15 cellular contexts compared by ENCODE assay signal in the genomic region with DNA sequence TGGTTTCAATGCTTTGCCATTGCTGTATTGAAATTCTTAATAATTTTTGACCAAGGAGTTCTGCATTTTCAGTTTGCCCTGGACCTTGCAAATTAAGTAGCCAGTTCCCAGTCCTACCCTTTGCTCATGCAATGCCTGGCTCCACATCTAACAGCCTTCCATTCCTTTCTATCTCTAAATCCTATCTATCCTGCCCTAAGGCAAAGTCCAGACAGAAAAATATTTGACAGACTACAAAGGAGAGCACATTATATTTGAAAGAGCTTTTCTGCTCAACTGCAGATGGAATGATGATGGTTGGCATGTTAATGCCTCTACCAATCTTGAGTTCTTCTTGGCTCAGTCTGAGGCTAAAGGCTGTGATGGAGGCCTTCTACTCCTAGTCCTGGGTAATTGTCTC. TPM values are rescaled to one million over a fixed set of nuclear protein-coding genes. Genes with fewer than 3 reads are reported as not detected.
DNase-seq lines count a peak whose midpoint lies in the region; ATAC-seq, FAIRE-seq and TF ChIP-seq lines count a peak whose summit lies in the region.
"Had no signal": no experiment of that assay in that cellular context is flagged by ENCODE, and none has a peak within 500 bp of the region (broad histone marks: within the 10 kb centered on the region; RNA-seq: fewer than 3 reads in every experiment).

No MANE protein-coding gene starts in this region.

- H3K9ac ChIP-seq in HepG2 (ENCODE audit: insufficient read depth, low read depth, low read length) = no peak overlapping the region

- TF ChIP-seq CTCF in HFFc6 (IDR thresholded peaks at IDR 0.05) (no peak), HepG2 (CRISPR knock-in tag; IDR thresholded peaks at IDR 0.05) (no peak), sigmoid colon (IDR thresholded peaks at IDR 0.05) (no peak)

- intact Hi-C loops in HepG2 (cut with micrococcal nuclease; ENCODE audit: unreplicated experiment) = no loop called here
- intact Hi-C loops in sigmoid colon (cut with DNase I) = no loop called here

- peaks cover 18% of the 10 kb centered on the region for H3K4me1 Mint-ChIP-seq in HFFc6 (ENCODE audit: low read depth)
- no peaks in the 10 kb centered on the region for H3K4me1 Mint-ChIP-seq in activated CD8-positive, alpha-beta T cell treated with anti-CD3 and anti-CD28 coated beads, Interleukin-2, amount 10 ng/mL, durations not matched to agents 7 days and 5 days (ENCODE audit: low read depth)

- TF ChIP-seq POLR2A in HepG2 (IDR thresholded peaks at IDR 0.05; ENCODE audit: insufficient read depth in 1 of 2, low read depth in 2 of 2, low read length in 2 of 2) (no peak), sigmoid colon (IDR thresholded peaks at IDR 0.05) (no peak)

- TF ChIP-seq RAD21 in HepG2 (CRISPR knock-in tag; IDR thresholded peaks at IDR 0.05) = no peak

- no peak overlapping the region for H2AFZ ChIP-seq in HepG2 (ENCODE audit: low read length)

- no peak for FAIRE-seq in HepG2 (lab: Jason Lieb, UNC)
- FAIRE-seq: D721Med, HTR-8/SVneo had no signal

- POLR2A ChIA-PET in HepG2 (lab: Yijun Ruan, JAX) = interaction anchor here (0.9 to 1.1 kb wide), 2 partner anchors 16 to 60 kb away, joined by 3 to 6 read pairs; a partner anchor contains a TSS
- POLR2A ChIA-PET in activated CD8-positive, alpha-beta T cell treated with anti-CD3 and anti-CD28 coated beads, Interleukin-2, amount 10 ng/mL, durations not matched to agents 7 days and 5 days (lab: Charles Lee) = no interaction called here

- BruUV-seq in HepG2 (replicated peaks; lab: Mats Ljungman, UMichigan) = no TSS peak

- H3K4me2 ChIP-seq in HepG2 (ENCODE audit: low read depth, low read length) = no peak overlapping the region

- H3K4me1 ChIP-seq in HepG2 (ENCODE audit: insufficient read depth, low read length) (peaks cover 34% of the 10 kb centered on the region), sigmoid colon (no peaks in the 10 kb centered on the region)

- in situ Hi-C loops in HepG2 (cut with HindIII; ENCODE audit: extremely low pct_ligation_motif_present, low pct_unique_long_range_greater_than_20kb) = no loop called here
- in situ Hi-C loops in G401 (cut with HindIII; ENCODE audit: low sequenced_read_pairs) = no loop called here

- H3K36me3 ChIP-seq in HepG2 (replicated peaks in 1 of 2; ENCODE audit: control insufficient read depth in 1 of 2, insufficient read depth in 2 of 2, low read length in 2 of 2) (no peaks in the 10 kb centered on the region), sigmoid colon (no peaks in the 10 kb centered on the region)

- CTCF ChIA-PET in HepG2 (lab: Yijun Ruan, JAX; ENCODE audit: low intra/inter-chr PET ratio, low total read pairs) = no interaction called here
- CTCF ChIA-PET in activated CD8-positive, alpha-beta T cell treated with anti-CD3 and anti-CD28 coated beads, Interleukin-2, amount 10 ng/mL, durations not matched to agents 7 days and 5 days (lab: Charles Lee) = no interaction called here

- H3K9me3 Mint-ChIP-seq in HFFc6 = peaks cover 6% of the 10 kb centered on the region; the same call in 1 of the 2 replicates
- H3K9me3 Mint-ChIP-seq in activated CD8-positive, alpha-beta T cell treated with anti-CD3 and anti-CD28 coated beads, Interleukin-2, amount 10 ng/mL, durations not matched to agents 7 days and 5 days (ENCODE audit: insufficient read depth) = peaks cover 4% of the 10 kb centered on the region

- H3K27me3 Mint-ChIP-seq in HFFc6 (ENCODE audit: insufficient read depth) = no peaks in the 10 kb centered on the region
- H3K27me3 Mint-ChIP-seq in activated CD8-positive, alpha-beta T cell treated with anti-CD3 and anti-CD28 coated beads, Interleukin-2, amount 10 ng/mL, durations not matched to agents 7 days and 5 days (ENCODE audit: low read depth) = peaks cover 4% of the 10 kb centered on the region

- ATAC-seq in HepG2 = peak; percentile 78
- ATAC-seq in activated CD8-positive, alpha-beta T cell treated with anti-CD3 and anti-CD28 coated beads, Interleukin-2, amount 10 ng/mL, durations not matched to agents 7 days and 5 days = no peak
- ATAC-seq: CD8-positive, alpha-beta T cell had no signal

- H3K79me2 ChIP-seq in HepG2 (ENCODE audit: insufficient read depth, low read length) = no peaks in the 10 kb centered on the region

- DNase-seq in HFFc6 = peak; percentile 47
- DNase-seq in dedifferentiated amniotic fluid mesenchymal stem cell (ENCODE audit: extremely low spot score) = peak; percentile 32
- DNase-seq in HepG2 (ENCODE audit: low spot score) = peak; percentile 35
- DNase-seq in activated naive CD4-positive, alpha-beta T cell treated with Interleukin-2 at 50 U/mL for 16 hours = no peak
- no peak for DNase-seq in sigmoid colon
- no peak for DNase-seq in G401 (ENCODE audit: low spot score)
- no peak for DNase-seq in activated CD8-positive, alpha-beta T cell treated with anti-CD3 and anti-CD28 coated beads, Interleukin-2, amount 10 ng/mL, durations not matched to agents 7 days and 5 days
- DNase-seq: CD8-positive, alpha-beta T cell; COR-L47; DMS153; DMS79 treated with DMSO at 0.1 percent for 48 hours; HCEC 1CT had no signal

- H3K4me3 ChIP-seq in HepG2 (replicated peaks in 1 of 3; ENCODE audit: insufficient read depth in 1 of 3, low read depth in 2 of 3, low read length in 3 of 3) (no peak overlapping the region), sigmoid colon (no peak overlapping the region)

- H3K36me3 Mint-ChIP-seq in HFFc6 (ENCODE audit: low read depth) = peaks cover 6% of the 10 kb centered on the region
- H3K36me3 Mint-ChIP-seq in activated CD8-positive, alpha-beta T cell treated with anti-CD3 and anti-CD28 coated beads, Interleukin-2, amount 10 ng/mL, durations not matched to agents 7 days and 5 days (ENCODE audit: low read depth) = peaks cover 2% of the 10 kb centered on the region

- no peaks in the 10 kb centered on the region for H4K20me1 ChIP-seq in HepG2 (ENCODE audit: insufficient read depth, low read length)

- H3K4me3 Mint-ChIP-seq in HFFc6 = no peak overlapping the region
- no peak overlapping the region for H3K4me3 Mint-ChIP-seq in activated CD8-positive, alpha-beta T cell treated with anti-CD3 and anti-CD28 coated beads, Interleukin-2, amount 10 ng/mL, durations not matched to agents 7 days and 5 days
- H3K4me3 Mint-ChIP-seq: CD14-positive monocyte; CD8-positive, alpha-beta T cell had no signal

- no peak for TF ChIP-seq EP300 in HepG2 (IDR thresholded peaks at IDR 0.05; ENCODE audit: low read depth in 2 of 2, low read length in 2 of 2)
- TF ChIP-seq EP300 in HepG2 (CRISPR knock-in tag; IDR thresholded peaks at IDR 0.05; ENCODE audit: borderline replicate concordance) = no peak
- no peak for TF ChIP-seq EP300 in sigmoid colon (IDR thresholded peaks at IDR 0.05)

- no peaks in the 10 kb centered on the region for H3K27me3 ChIP-seq in HepG2 (ENCODE audit: control insufficient read depth in 1 of 2, insufficient read depth in 2 of 2, low read length in 2 of 2)
- no peaks in the 10 kb centered on the region for H3K27me3 ChIP-seq in sigmoid colon

- H3K27ac Mint-ChIP-seq in HFFc6 = no peak overlapping the region
- no peak overlapping the region for H3K27ac Mint-ChIP-seq in activated CD8-positive, alpha-beta T cell treated with anti-CD3 and anti-CD28 coated beads, Interleukin-2, amount 10 ng/mL, durations not matched to agents 7 days and 5 days
- H3K27ac Mint-ChIP-seq: CD8-positive, alpha-beta T cell had no signal

- H3K9me3 ChIP-seq in HepG2 (ENCODE audit: low read length) = no peaks in the 10 kb centered on the region
- H3K9me3 ChIP-seq in sigmoid colon = no peaks in the 10 kb centered on the region

- no peak overlapping the region for H3K27ac ChIP-seq in HepG2 (ENCODE audit: extremely low read length, insufficient read depth, low read length)
- H3K27ac ChIP-seq in sigmoid colon = no peak overlapping the region

RNA-seq across cellular contexts. Expression of a gene that starts 15.5 kb away (rescaled TPM):
- 10 to 100 TPM; 10.8 to 12.6 (median 11.4) TPM for total RNA-seq in HFFc6 (2021; fragmentation: NEBNext Ultra II Directional; extraction: Animal tissue kit (Norgen Biotek cat#: 25700))
- total RNA-seq in HepG2 (2016; rRNA removed; fragmentation: Illumina TruSeq; extraction: Trizol) (0.62 and 0.83 TPM in 2 replicates), sigmoid colon (1 to 10 TPM in 2 of 4 donors, under 1 TPM in 2; 0.49 to 3.4 (median 0.95) TPM)
- 0.20 and 0.26 TPM in 2 replicates for total RNA-seq in HepG2 (2016; cell fraction: cytosol; rRNA removed; fragmentation: Illumina TruSeq; extraction: Trizol; ENCODE audit: low read depth)
- 0.34 and 0.93 TPM in 2 replicates for total RNA-seq in HepG2 (2016; cell fraction: insoluble cytoplasmic fraction; rRNA removed; fragmentation: Illumina TruSeq; extraction: Trizol)
- 0.59 and 0.99 TPM in 2 replicates for total RNA-seq in HepG2 (2016; cell fraction: membrane; rRNA removed; fragmentation: Illumina TruSeq; extraction: Trizol)
- 0.99 and 1.1 TPM in 2 replicates for total RNA-seq in HepG2 (2016; cell fraction: nucleus; rRNA removed; fragmentation: Illumina TruSeq; extraction: Trizol)
- polyA plus RNA-seq in HepG2 (2011; rRNA removed) (0.33 and 0.56 TPM in 2 replicates), sigmoid colon (1 to 10 TPM in 1 of 3 donors, under 1 TPM in 2; 0.58 to 1.2 (median 0.69) TPM)
- 0.31 and 0.35 TPM in 2 replicates for polyA plus RNA-seq in HepG2 (2011; cell fraction: cytosol; rRNA removed)
- polyA plus RNA-seq in HepG2 (2011; cell fraction: nucleus; rRNA removed) = 0.64 and 0.88 TPM in 2 replicates
- 0.19 and 0.25 TPM in 2 replicates for polyA plus RNA-seq in HepG2 (2012)
- 0.12 and 0.36 TPM in 2 replicates for polyA plus RNA-seq in HepG2 (2016; cell fraction: cytosol; fragmentation: Illumina TruSeq; extraction: Trizol; ENCODE audit: low read depth)
- polyA plus RNA-seq in HepG2 (2016; cell fraction: insoluble cytoplasmic fraction; fragmentation: Illumina TruSeq; extraction: Trizol; ENCODE audit: low read depth) = 0.29 and 0.41 TPM in 2 replicates
- polyA plus RNA-seq in HepG2 (2016; cell fraction: membrane; fragmentation: Illumina TruSeq; extraction: Trizol; ENCODE audit: low read depth) = 0.29 and 0.35 TPM in 2 replicates
- 1.0 and 1.9 TPM in 2 replicates for polyA plus RNA-seq in HepG2 (2016; cell fraction: nucleus; fragmentation: Illumina TruSeq; extraction: Trizol; ENCODE audit: insufficient read depth, low read depth)
- polyA minus RNA-seq in HepG2 (2011; rRNA and poly(A)+ RNA removed; ENCODE audit: low replicate concordance) = 0.94 and 9.4 TPM in 2 replicates
- polyA minus RNA-seq in HepG2 (2011; cell fraction: cytosol; rRNA and poly(A)+ RNA removed) = 0.79 TPM in 1 of 2 replicates, not detected in the other
- 1.5 and 1.8 TPM in 2 replicates for polyA minus RNA-seq in HepG2 (2011; cell fraction: nucleus; rRNA and poly(A)+ RNA removed)
- total RNA-seq in G401 (2014; rRNA removed; shearing (Covaris generic)) = 0.31 TPM in 1 of 2 replicates, not detected in the other
- not detected for total RNA-seq in activated CD8-positive, alpha-beta T cell treated with anti-CD3 and anti-CD28 coated beads, Interleukin-2, amount 10 ng/mL, durations not matched to agents 7 days and 5 days

RNA-seq across cellular contexts. Expression of a gene that starts 52.2 kb away (rescaled TPM):
- 10 to 100 TPM in 4 of 6 experiments, 1 to 10 TPM in 2; 2.5 to 26.4 (median 23.7) TPM for total RNA-seq in HFFc6 (2021; fragmentation: NEBNext Ultra II Directional; extraction: Animal tissue kit (Norgen Biotek cat#: 25700))
- total RNA-seq in HepG2 (2016; rRNA removed; fragmentation: Illumina TruSeq; extraction: Trizol) = 0.80 and 1.1 TPM in 2 replicates
- 0.44 and 0.81 TPM in 2 replicates for total RNA-seq in HepG2 (2016; cell fraction: cytosol; rRNA removed; fragmentation: Illumina TruSeq; extraction: Trizol; ENCODE audit: low read depth)
- 1.1 and 1.2 TPM in 2 replicates for total RNA-seq in HepG2 (2016; cell fraction: insoluble cytoplasmic fraction; rRNA removed; fragmentation: Illumina TruSeq; extraction: Trizol)
- total RNA-seq in HepG2 (2016; cell fraction: membrane; rRNA removed; fragmentation: Illumina TruSeq; extraction: Trizol) = 0.76 and 0.93 TPM in 2 replicates
- total RNA-seq in HepG2 (2016; cell fraction: nucleus; rRNA removed; fragmentation: Illumina TruSeq; extraction: Trizol) = 0.38 and 0.56 TPM in 2 replicates
- 2.3 and 2.5 TPM in 2 replicates for polyA plus RNA-seq in HepG2 (2011; rRNA removed)
- 1.2 and 3.5 TPM in 2 replicates for polyA plus RNA-seq in HepG2 (2011; cell fraction: cytosol; rRNA removed)
- polyA plus RNA-seq in HepG2 (2011; cell fraction: nucleus; rRNA removed) = 5.9 and 8.0 TPM in 2 replicates
- polyA plus RNA-seq in HepG2 (2012) = 1.4 and 1.7 TPM in 2 replicates
- polyA plus RNA-seq in HepG2 (2016; cell fraction: cytosol; fragmentation: Illumina TruSeq; extraction: Trizol; ENCODE audit: low read depth) = 0.28 and 0.49 TPM in 2 replicates
- 2.1 and 2.4 TPM in 2 replicates for polyA plus RNA-seq in HepG2 (2016; cell fraction: insoluble cytoplasmic fraction; fragmentation: Illumina TruSeq; extraction: Trizol; ENCODE audit: low read depth)
- 0.43 and 0.85 TPM in 2 replicates for polyA plus RNA-seq in HepG2 (2016; cell fraction: membrane; fragmentation: Illumina TruSeq; extraction: Trizol; ENCODE audit: low read depth)
- 0.97 and 2.5 TPM in 2 replicates for polyA plus RNA-seq in HepG2 (2016; cell fraction: nucleus; fragmentation: Illumina TruSeq; extraction: Trizol; ENCODE audit: insufficient read depth, low read depth)
- polyA minus RNA-seq in HepG2 (2011; rRNA and poly(A)+ RNA removed; ENCODE audit: low replicate concordance) = 0.77 and 0.94 TPM in 2 replicates
- polyA minus RNA-seq in HepG2 (2011; cell fraction: cytosol; rRNA and poly(A)+ RNA removed) = 1.1 and 1.3 TPM in 2 replicates
- 0.87 and 1.4 TPM in 2 replicates for polyA minus RNA-seq in HepG2 (2011; cell fraction: nucleus; rRNA and poly(A)+ RNA removed)
- 100 to 1,000 TPM in 2 of 4 donors, 10 to 100 TPM in 2; 38.2 to 133 (median 90.1) TPM for total RNA-seq in sigmoid colon
- 10 to 100 TPM in 2 of 3 donors, 1 to 10 TPM in 1; 2.1 to 16.5 (median 11.4) TPM for polyA plus RNA-seq in sigmoid colon
- not detected in 2 replicates for total RNA-seq in G401 (2014; rRNA removed; shearing (Covaris generic))
- total RNA-seq in activated CD8-positive, alpha-beta T cell treated with anti-CD3 and anti-CD28 coated beads, Interleukin-2, amount 10 ng/mL, durations not matched to agents 7 days and 5 days = not detected
- total RNA-seq: CD8-positive, alpha-beta T cell had no signal
- polyA plus RNA-seq: CD14-positive monocyte had no signal

RNA-seq across cellular contexts. Expression of a gene that starts 59.8 kb away (rescaled TPM):
- total RNA-seq in HFFc6 (2021; fragmentation: NEBNext Ultra II Directional; extraction: Animal tissue kit (Norgen Biotek cat#: 25700)) = 1 to 10 TPM; 3.8 to 5.6 (median 4.9) TPM
- total RNA-seq in HepG2 (2016; rRNA removed; fragmentation: Illumina TruSeq; extraction: Trizol) (4.0 and 7.1 TPM in 2 replicates), sigmoid colon (1 to 10 TPM; 3.6 to 9.9 (median 6.3) TPM)
- total RNA-seq in HepG2 (2016; cell fraction: cytosol; rRNA removed; fragmentation: Illumina TruSeq; extraction: Trizol; ENCODE audit: low read depth) = 1.7 and 1.8 TPM in 2 replicates
- total RNA-seq in HepG2 (2016; cell fraction: insoluble cytoplasmic fraction; rRNA removed; fragmentation: Illumina TruSeq; extraction: Trizol) = 2.8 and 7.3 TPM in 2 replicates
- total RNA-seq in HepG2 (2016; cell fraction: membrane; rRNA removed; fragmentation: Illumina TruSeq; extraction: Trizol) = 4.9 and 5.0 TPM in 2 replicates
- 9.2 and 10.1 TPM in 2 replicates for total RNA-seq in HepG2 (2016; cell fraction: nucleus; rRNA removed; fragmentation: Illumina TruSeq; extraction: Trizol)
- polyA plus RNA-seq in HepG2 (2011; rRNA removed) (15.1 and 17.1 TPM in 2 replicates), sigmoid colon (10 to 100 TPM in 1 of 3 donors, 1 to 10 TPM in 2; 6.0 to 11.9 (median 9.0) TPM)
- 9.8 and 10.8 TPM in 2 replicates for polyA plus RNA-seq in HepG2 (2011; cell fraction: cytosol; rRNA removed)
- polyA plus RNA-seq in HepG2 (2011; cell fraction: nucleus; rRNA removed) = 31.0 and 32.0 TPM in 2 replicates
- polyA plus RNA-seq in HepG2 (2012) = 4.3 and 4.5 TPM in 2 replicates
- polyA plus RNA-seq in HepG2 (2016; cell fraction: cytosol; fragmentation: Illumina TruSeq; extraction: Trizol; ENCODE audit: low read depth) = 1.2 and 1.3 TPM in 2 replicates
- 3.2 and 3.9 TPM in 2 replicates for polyA plus RNA-seq in HepG2 (2016; cell fraction: insoluble cytoplasmic fraction; fragmentation: Illumina TruSeq; extraction: Trizol; ENCODE audit: low read depth)
- polyA plus RNA-seq in HepG2 (2016; cell fraction: membrane; fragmentation: Illumina TruSeq; extraction: Trizol; ENCODE audit: low read depth) = 2.6 TPM in 2 replicates
- polyA plus RNA-seq in HepG2 (2016; cell fraction: nucleus; fragmentation: Illumina TruSeq; extraction: Trizol; ENCODE audit: insufficient read depth, low read depth) = 16.4 and 21.5 TPM in 2 replicates
- polyA minus RNA-seq in HepG2 (2011; rRNA and poly(A)+ RNA removed; ENCODE audit: low replicate concordance) = 40.2 and 159 TPM in 2 replicates
- 4.4 and 5.1 TPM in 2 replicates for polyA minus RNA-seq in HepG2 (2011; cell fraction: cytosol; rRNA and poly(A)+ RNA removed)
- polyA minus RNA-seq in HepG2 (2011; cell fraction: nucleus; rRNA and poly(A)+ RNA removed) = 10.6 and 10.7 TPM in 2 replicates
- total RNA-seq in G401 (2014; rRNA removed; shearing (Covaris generic)) = 5.3 and 5.4 TPM in 2 replicates
- 1 to 10 TPM; 2.2 to 3.5 TPM for total RNA-seq in activated CD8-positive, alpha-beta T cell treated with anti-CD3 and anti-CD28 coated beads, Interleukin-2, amount 10 ng/mL, durations not matched to agents 7 days and 5 days

Comparison
In these comparisons a context has a peak if more than half of its experiments do, and no peak if none do; other contexts are left out.
1. DNase-seq: peak in HFFc6 (single experiment), dedifferentiated amniotic fluid mesenchymal stem cell (single experiment) and HepG2 (single experiment); none in activated naive CD4-positive, alpha-beta T cell treated with Interleukin-2 at 50 U/mL for 16 hours (single experiment), sigmoid colon (single experiment), G401 (single experiment) and activated CD8-positive, alpha-beta T cell treated with anti-CD3 and anti-CD28 coated beads, Interleukin-2, amount 10 ng/mL, durations not matched to agents 7 days and 5 days (single experiment).